ENCODE assay signal across 21 cellular contexts in genomic region chr22:50695421-50696250, GRCh38. TPM values are rescaled to one million over a fixed set of nuclear protein-coding genes. Genes with fewer than 3 reads are reported as not detected.
A peak's percentile ranks its signal among the peaks of the same experiment; 100 is the strongest.
DNase-seq lines count a peak whose midpoint lies in the region; ATAC-seq, FAIRE-seq and TF ChIP-seq lines count a peak whose summit lies in the region.
"Had no signal": no experiment of that assay in that cellular context is flagged by ENCODE, and none has a peak within 500 bp of the region (broad histone marks: within the 10 kb centered on the region; RNA-seq: fewer than 3 reads in every experiment).

No MANE protein-coding gene starts in this region.

- no peak for ATAC-seq in HepG2
- ATAC-seq: activated T-cell treated with anti-CD3 and anti-CD28 coated beads, Interleukin-2, amount 50 U/mL, for 4 hours; CD8-positive, alpha-beta T cell had no signal

- H4K20me1 ChIP-seq in HepG2 (ENCODE audit: insufficient read depth, low read length) (no peaks in the 10 kb centered on the region), SK-N-SH (ENCODE audit: insufficient read depth) (no peaks in the 10 kb centered on the region)

- H3K4me3 ChIP-seq in HepG2 (replicated peaks in 1 of 3; ENCODE audit: insufficient read depth in 1 of 3, low read depth in 2 of 3, low read length in 3 of 3) = no peak overlapping the region
- no peak overlapping the region for H3K4me3 ChIP-seq in suprapubic skin
- no peak overlapping the region for H3K4me3 ChIP-seq in SK-N-SH (ENCODE audit: low read depth in 2 of 2, low read length in 1 of 2)
- H3K4me3 ChIP-seq: A549, ascending aorta had no signal

- CTCF ChIA-PET in HepG2 (lab: Yijun Ruan, JAX; ENCODE audit: low intra/inter-chr PET ratio, low total read pairs) (no interaction called here), SK-N-SH (lab: Yijun Ruan, JAX) (interaction anchor here (0.7 to 1.2 kb wide), 3 partner anchors 19 to 31 kb away, joined by 3 read pairs; no protein-coding TSS in a partner anchor)

- H3K4me1 ChIP-seq in HepG2 (ENCODE audit: insufficient read depth, low read length) = peaks cover 29% of the 10 kb centered on the region
- peaks cover 32% of the 10 kb centered on the region for H3K4me1 ChIP-seq in suprapubic skin
- H3K4me1 ChIP-seq in SK-N-SH (ENCODE audit: control insufficient read depth in 1 of 2, insufficient read depth in 2 of 2, low read depth in 1 of 2, low read length in 1 of 2) = peaks cover 0 to 4% of the 10 kb centered on the region in 2 experiments; a peak in 1 of 4 replicates
- H3K4me1 ChIP-seq: ascending aorta had no signal

- TF ChIP-seq POLR2A in HepG2 (IDR thresholded peaks at IDR 0.05; ENCODE audit: insufficient read depth in 1 of 2, low read depth in 2 of 2, low read length in 2 of 2) (no peak), suprapubic skin (IDR thresholded peaks at IDR 0.05) (no peak)

- H3K79me2 ChIP-seq in HepG2 (ENCODE audit: insufficient read depth, low read length) = peaks cover 17% of the 10 kb centered on the region
- no peaks in the 10 kb centered on the region for H3K79me2 ChIP-seq in SK-N-SH (ENCODE audit: insufficient read depth)

- H3K9me3 ChIP-seq in HepG2 (ENCODE audit: low read length) = no peaks in the 10 kb centered on the region
- no peaks in the 10 kb centered on the region for H3K9me3 ChIP-seq in suprapubic skin
- peaks cover 5% of the 10 kb centered on the region; the same call in 1 of the 2 replicates for H3K9me3 ChIP-seq in SK-N-SH
- H3K9me3 ChIP-seq: A549, ascending aorta had no signal

- H3K27ac ChIP-seq in HepG2 (ENCODE audit: extremely low read length, insufficient read depth, low read length) = no peak overlapping the region
- peak overlapping the region; percentile 78 for H3K27ac ChIP-seq in suprapubic skin
- no peak overlapping the region for H3K27ac ChIP-seq in SK-N-SH (ENCODE audit: low read depth in 2 of 2, low read length in 1 of 2)
- H3K27ac ChIP-seq: A549, ascending aorta, gastroesophageal sphincter had no signal

- peaks cover 8% of the 10 kb centered on the region for H3K9me3 Mint-ChIP-seq in chondrocyte (ENCODE audit: low read depth)

- H3K9me2 ChIP-seq in SK-N-SH = no peaks in the 10 kb centered on the region

- no peak for FAIRE-seq in HepG2 (lab: Jason Lieb, UNC)
- FAIRE-seq: A549, GM18507, small intestine had no signal

- H3K4me3 Mint-ChIP-seq in chondrocyte (ENCODE audit: unreplicated experiment) = no peak overlapping the region
- H3K4me3 Mint-ChIP-seq: activated T-cell treated with anti-CD3 and anti-CD28 coated beads, Interleukin-2, amount 50 U/mL, for 4 hours; CD8-positive, alpha-beta T cell had no signal

- H3K9ac ChIP-seq in HepG2 (ENCODE audit: insufficient read depth, low read depth, low read length) (no peak overlapping the region), SK-N-SH (no peak overlapping the region)

- peaks cover 6% of the 10 kb centered on the region for H3K36me3 Mint-ChIP-seq in chondrocyte (ENCODE audit: low read depth)
- H3K36me3 Mint-ChIP-seq: CD8-positive, alpha-beta T cell had no signal

- no TSS peak for BruUV-seq in HepG2 (replicated peaks; lab: Mats Ljungman, UMichigan)

- H3K36me3 ChIP-seq in HepG2 (replicated peaks in 1 of 2; ENCODE audit: control insufficient read depth in 1 of 2, insufficient read depth in 2 of 2, low read length in 2 of 2) = no peaks in the 10 kb centered on the region
- no peaks in the 10 kb centered on the region for H3K36me3 ChIP-seq in suprapubic skin
- H3K36me3 ChIP-seq in SK-N-SH (replicated peaks in 1 of 2; ENCODE audit: control insufficient read depth in 1 of 2, insufficient read depth in 2 of 2, low read length in 1 of 2) = no peaks in the 10 kb centered on the region
- H3K36me3 ChIP-seq: ascending aorta had no signal

- in situ Hi-C loops in HepG2 (cut with HindIII; ENCODE audit: extremely low pct_ligation_motif_present, low pct_unique_long_range_greater_than_20kb) = loop anchor here (5.0 kb wide), 2 partner anchors 68 to 113 kb away; partner anchors contain the start of genes ARSA and CHKB

- TF ChIP-seq EP300 in HepG2 (IDR thresholded peaks at IDR 0.05; ENCODE audit: low read depth in 2 of 2, low read length in 2 of 2) (no peak), HepG2 (CRISPR knock-in tag; IDR thresholded peaks at IDR 0.05; ENCODE audit: borderline replicate concordance) (no peak), suprapubic skin (IDR thresholded peaks at IDR 0.05) (no peak), SK-N-SH (IDR thresholded peaks at IDR 0.05; ENCODE audit: borderline replicate concordance in 1 of 2, low read depth in 1 of 2, low read length in 1 of 2) (no peak)

- WGBS in HepG2 (ENCODE audit: low lambda C conversion rate) = 93% methylated on average over 13 of the region's 18 CpGs
- WGBS in suprapubic skin = 28% methylated on average over 4 of the region's 18 CpGs
- 95% methylated on average over 13 of the region's 18 CpGs for WGBS in SK-N-SH (ENCODE audit: low lambda C conversion rate)

- peak; percentile 42 for DNase-seq in activated effector memory CD4-positive, alpha-beta T cell treated with anti-CD3 and anti-CD28 coated beads, Interleukin-2, amount 50 U/mL, for 16 hours
- no peak for DNase-seq in activated effector memory CD4-positive, alpha-beta T cell treated with Interleukin-2 at 50 U/mL for 16 hours
- peak; percentile 59 for DNase-seq in chondrocyte (ENCODE audit: low spot score)
- DNase-seq in HepG2 (ENCODE audit: low spot score) = no peak
- DNase-seq in suprapubic skin (ENCODE audit: low spot score in 2 of 2) = peak; percentile 70 to 71
- DNase-seq in DMS 273 treated with DMSO at 0.1 percent for 48 hours (lab: John Stamatoyannopoulos, UW) = no peak
- no peak for DNase-seq in GM20000 (ENCODE audit: low spot score)
- DNase-seq in SK-N-SH = no peak
- DNase-seq: activated CD4-positive, alpha-beta T cell treated with anti-CD3 and anti-CD28 coated beads, Interleukin-2, amount 50 U/mL, for 1 hour; activated T-cell treated with anti-CD3 and anti-CD28 coated beads, Interleukin-2, amount 50 U/mL, for 4 hours; CD8-positive, alpha-beta T cell; KBM-7; NCI-H1436; small intestine had no signal

- no peak for TF ChIP-seq RAD21 in HepG2 (CRISPR knock-in tag; IDR thresholded peaks at IDR 0.05)
- TF ChIP-seq RAD21 in SK-N-SH (IDR thresholded peaks at IDR 0.05; ENCODE audit: low read length) = no peak

- H3K27ac Mint-ChIP-seq in chondrocyte (ENCODE audit: unreplicated experiment) = no peak overlapping the region
- H3K27ac Mint-ChIP-seq: CD8-positive, alpha-beta T cell had no signal

- POLR2A ChIA-PET in HepG2 (lab: Yijun Ruan, JAX) (no interaction called here), SK-N-SH (lab: Yijun Ruan, JAX) (no interaction called here)

- TF ChIP-seq CTCF in chondrocyte (IDR thresholded peaks at IDR 0.05) (no peak), HepG2 (CRISPR knock-in tag; IDR thresholded peaks at IDR 0.05) (no peak), suprapubic skin (IDR thresholded peaks at IDR 0.05) (no peak), GM20000 (IDR thresholded peaks at IDR 0.05; ENCODE audit: extremely low read depth, missing control alignments) (no peak), SK-N-SH (IDR thresholded peaks at IDR 0.05) (no peak)

- H3K27me3 ChIP-seq in HepG2 (ENCODE audit: control insufficient read depth in 1 of 2, insufficient read depth in 2 of 2, low read length in 2 of 2) (no peaks in the 10 kb centered on the region), suprapubic skin (peaks cover 4% of the 10 kb centered on the region), SK-N-SH (ENCODE audit: insufficient read depth) (no peaks in the 10 kb centered on the region)
- H3K27me3 ChIP-seq: ascending aorta had no signal

- intact Hi-C loops in HepG2 (cut with micrococcal nuclease; ENCODE audit: unreplicated experiment) = no loop called here

- H3K4me2 ChIP-seq in HepG2 (ENCODE audit: low read depth, low read length) = no peak overlapping the region
- H3K4me2 ChIP-seq in SK-N-SH = no peak overlapping the region
- H3K4me2 ChIP-seq: A549 had no signal

- peaks cover 1% of the 10 kb centered on the region for H3K27me3 Mint-ChIP-seq in chondrocyte (ENCODE audit: low read depth)

- H3K4me1 Mint-ChIP-seq in chondrocyte (ENCODE audit: low read depth) = peaks cover 8% of the 10 kb centered on the region

- peaks cover 4% of the 10 kb centered on the region for H3F3A ChIP-seq in SK-N-SH (replicated peaks; ENCODE audit: insufficient read depth)

- H2AFZ ChIP-seq in HepG2 (ENCODE audit: low read length) (no peak overlapping the region), SK-N-SH (ENCODE audit: low read depth) (no peak overlapping the region)

RNA-seq across cellular contexts. Expression of gene SHANK3, which starts 23.0 kb away (rescaled TPM):
- total RNA-seq in chondrocyte (3.9 to 7.5 TPM (median 7.0 TPM) in 3 replicates), HepG2 (2016; rRNA removed; fragmentation: Illumina TruSeq; extraction: Trizol) (1.9 and 2.9 TPM in 2 replicates), suprapubic skin (10 to 100 TPM in 2 of 4 donors, 1 to 10 TPM in 2; 2.9 to 15.9 (median 9.5) TPM)
- total RNA-seq in HepG2 (2016; cell fraction: cytosol; rRNA removed; fragmentation: Illumina TruSeq; extraction: Trizol; ENCODE audit: low read depth) = 0.79 and 1.0 TPM in 2 replicates
- 1.7 and 2.9 TPM in 2 replicates for total RNA-seq in HepG2 (2016; cell fraction: insoluble cytoplasmic fraction; rRNA removed; fragmentation: Illumina TruSeq; extraction: Trizol)
- total RNA-seq in HepG2 (2016; cell fraction: membrane; rRNA removed; fragmentation: Illumina TruSeq; extraction: Trizol) = 2.3 TPM in 2 replicates
- total RNA-seq in HepG2 (2016; cell fraction: nucleus; rRNA removed; fragmentation: Illumina TruSeq; extraction: Trizol) = 2.9 and 3.7 TPM in 2 replicates
- polyA plus RNA-seq in HepG2 (2011; rRNA removed) (4.6 and 6.5 TPM in 2 replicates), SK-N-SH (2012; rRNA removed) (0.88 and 1.5 TPM in 2 replicates)
- polyA plus RNA-seq in HepG2 (2011; cell fraction: cytosol; rRNA removed) = 3.0 and 3.9 TPM in 2 replicates
- 25.0 and 33.1 TPM in 2 replicates for polyA plus RNA-seq in HepG2 (2011; cell fraction: nucleus; rRNA removed)
- 7.9 and 8.7 TPM in 2 replicates for polyA plus RNA-seq in HepG2 (2012)
- polyA plus RNA-seq in HepG2 (2016; cell fraction: cytosol; fragmentation: Illumina TruSeq; extraction: Trizol; ENCODE audit: low read depth) = 0.66 and 0.71 TPM in 2 replicates
- 3.0 and 4.2 TPM in 2 replicates for polyA plus RNA-seq in HepG2 (2016; cell fraction: insoluble cytoplasmic fraction; fragmentation: Illumina TruSeq; extraction: Trizol; ENCODE audit: low read depth)
- polyA plus RNA-seq in HepG2 (2016; cell fraction: membrane; fragmentation: Illumina TruSeq; extraction: Trizol; ENCODE audit: low read depth) = 1.6 and 1.9 TPM in 2 replicates
- 14.0 and 17.0 TPM in 2 replicates for polyA plus RNA-seq in HepG2 (2016; cell fraction: nucleus; fragmentation: Illumina TruSeq; extraction: Trizol; ENCODE audit: insufficient read depth, low read depth)
- 0.07 and 4.8 TPM in 2 replicates for polyA minus RNA-seq in HepG2 (2011; rRNA and poly(A)+ RNA removed; ENCODE audit: low replicate concordance)
- polyA minus RNA-seq in HepG2 (2011; cell fraction: cytosol; rRNA and poly(A)+ RNA removed) = 5.2 and 5.4 TPM in 2 replicates
- 5.8 and 5.9 TPM in 2 replicates for polyA minus RNA-seq in HepG2 (2011; cell fraction: nucleus; rRNA and poly(A)+ RNA removed)
- polyA plus RNA-seq in SK-N-SH (2012; cell fraction: cytosol; rRNA removed) = 0.62 and 1.1 TPM in 2 replicates
- polyA plus RNA-seq in SK-N-SH (2012; cell fraction: nucleus; rRNA removed) = 4.6 and 4.7 TPM in 2 replicates
- total RNA-seq: CD8-positive, alpha-beta T cell had no signal

RNA-seq across cellular contexts. Expression of gene ACR, which starts 42.4 kb away (rescaled TPM):
- total RNA-seq in chondrocyte = 0.45 to 0.74 TPM (median 0.63 TPM) in 3 replicates
- not detected in 2 replicates for total RNA-seq in HepG2 (2016; rRNA removed; fragmentation: Illumina TruSeq; extraction: Trizol)
- total RNA-seq in HepG2 (2016; cell fraction: cytosol; rRNA removed; fragmentation: Illumina TruSeq; extraction: Trizol; ENCODE audit: low read depth) = not detected in 2 replicates
- not detected in 2 replicates for total RNA-seq in HepG2 (2016; cell fraction: insoluble cytoplasmic fraction; rRNA removed; fragmentation: Illumina TruSeq; extraction: Trizol)
- total RNA-seq in HepG2 (2016; cell fraction: membrane; rRNA removed; fragmentation: Illumina TruSeq; extraction: Trizol) = not detected in 2 replicates
- total RNA-seq in HepG2 (2016; cell fraction: nucleus; rRNA removed; fragmentation: Illumina TruSeq; extraction: Trizol) = not detected in 2 replicates
- 0.15 and 0.29 TPM in 2 replicates for polyA plus RNA-seq in HepG2 (2011; rRNA removed)
- polyA plus RNA-seq in HepG2 (2011; cell fraction: cytosol; rRNA removed) = 0.04 and 0.12 TPM in 2 replicates
- 0.51 and 0.73 TPM in 2 replicates for polyA plus RNA-seq in HepG2 (2011; cell fraction: nucleus; rRNA removed)
- polyA plus RNA-seq in HepG2 (2012) = 0.44 TPM in 1 of 2 replicates, not detected in the other
- not detected in 2 replicates for polyA plus RNA-seq in HepG2 (2016; cell fraction: cytosol; fragmentation: Illumina TruSeq; extraction: Trizol; ENCODE audit: low read depth)
- polyA plus RNA-seq in HepG2 (2016; cell fraction: insoluble cytoplasmic fraction; fragmentation: Illumina TruSeq; extraction: Trizol; ENCODE audit: low read depth) = not detected in 2 replicates
- not detected in 2 replicates for polyA plus RNA-seq in HepG2 (2016; cell fraction: membrane; fragmentation: Illumina TruSeq; extraction: Trizol; ENCODE audit: low read depth)
- polyA plus RNA-seq in HepG2 (2016; cell fraction: nucleus; fragmentation: Illumina TruSeq; extraction: Trizol; ENCODE audit: insufficient read depth, low read depth) = not detected in 2 replicates
- polyA minus RNA-seq in HepG2 (2011; rRNA and poly(A)+ RNA removed; ENCODE audit: low replicate concordance) = not detected in 2 replicates
- polyA minus RNA-seq in HepG2 (2011; cell fraction: cytosol; rRNA and poly(A)+ RNA removed) = not detected in 2 replicates
- 0.62 and 0.77 TPM in 2 replicates for polyA minus RNA-seq in HepG2 (2011; cell fraction: nucleus; rRNA and poly(A)+ RNA removed)
- not detected for total RNA-seq in suprapubic skin
- 0.08 and 0.15 TPM in 2 replicates for polyA plus RNA-seq in SK-N-SH (2012; rRNA removed)
- polyA plus RNA-seq in SK-N-SH (2012; cell fraction: cytosol; rRNA removed) = 0.07 TPM in 1 of 2 replicates, not detected in the other
- polyA plus RNA-seq in SK-N-SH (2012; cell fraction: nucleus; rRNA removed) = 0.41 and 0.42 TPM in 2 replicates
- total RNA-seq: activated T-cell treated with anti-CD3 and anti-CD28 coated beads, Interleukin-2, amount 50 U/mL, for 4 hours; ascending aorta; CD8-positive, alpha-beta T cell; gastroesophageal sphincter; H4; kidney epithelial cell; T-helper 2 cell treated with Interferon-gamma antibody and Interleukin-4, amounts not matched to agents 100 ng/mL and 5 ng/mL, for 36 hours had no signal
- polyA plus RNA-seq: A549 had no signal

Comparison
In these comparisons a context has a peak if more than half of its experiments do, and no peak if none do; other contexts are left out.
1. DNase-seq: peak in activated effector memory CD4-positive, alpha-beta T cell treated with anti-CD3 and anti-CD28 coated beads, Interleukin-2, amount 50 U/mL, for 16 hours (single experiment), chondrocyte (single experiment) and suprapubic skin (2 of 2); none in activated effector memory CD4-positive, alpha-beta T cell treated with Interleukin-2 at 50 U/mL for 16 hours (single experiment), HepG2 (single experiment), DMS 273 treated with DMSO at 0.1 percent for 48 hours (single experiment), GM20000 (single experiment) and SK-N-SH (single experiment).